Comparison of ENCODE assay signal across 8 cellular contexts in the genomic region with DNA sequence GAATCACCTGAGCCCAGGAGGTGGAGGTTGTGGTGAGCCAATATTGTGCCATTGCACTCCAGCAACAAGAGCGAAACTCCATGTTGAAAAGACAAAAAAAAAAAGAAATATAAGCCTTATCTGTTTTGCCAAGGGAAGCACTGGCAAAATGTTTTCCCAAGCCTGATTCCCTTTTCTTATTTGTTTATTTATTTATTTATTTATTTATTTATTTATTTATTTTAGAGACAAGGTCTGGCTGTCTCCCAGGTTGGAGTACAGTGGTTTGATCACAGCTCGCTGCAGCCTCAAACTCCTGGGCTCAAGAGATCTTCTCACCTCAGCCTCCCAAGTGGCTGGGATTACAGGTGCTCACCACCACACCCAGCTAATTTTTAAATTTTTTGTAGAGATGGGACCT. TPM values are rescaled to one million over a fixed set of nuclear protein-coding genes. Genes with fewer than 3 reads are reported as not detected.
"Had no signal": no experiment of that assay in that cellular context is flagged by ENCODE, and none has a peak within 500 bp of the region (broad histone marks: within the 10 kb centered on the region; RNA-seq: fewer than 3 reads in every experiment).

No MANE protein-coding gene starts in this region.

- DNase-seq: H9, HCEC 1CT, HFFc6, IMR-90, KG1 had no signal

- H3K4me3 ChIP-seq: GM23338, K562 had no signal

RNA-seq across cellular contexts. Expression of a gene that starts 44.2 kb away (rescaled TPM):
- total RNA-seq: HFFc6, HT-29, IMR-90, K562 had no signal
